ENCODE assay signal across 9 cellular contexts in the genomic region with DNA sequence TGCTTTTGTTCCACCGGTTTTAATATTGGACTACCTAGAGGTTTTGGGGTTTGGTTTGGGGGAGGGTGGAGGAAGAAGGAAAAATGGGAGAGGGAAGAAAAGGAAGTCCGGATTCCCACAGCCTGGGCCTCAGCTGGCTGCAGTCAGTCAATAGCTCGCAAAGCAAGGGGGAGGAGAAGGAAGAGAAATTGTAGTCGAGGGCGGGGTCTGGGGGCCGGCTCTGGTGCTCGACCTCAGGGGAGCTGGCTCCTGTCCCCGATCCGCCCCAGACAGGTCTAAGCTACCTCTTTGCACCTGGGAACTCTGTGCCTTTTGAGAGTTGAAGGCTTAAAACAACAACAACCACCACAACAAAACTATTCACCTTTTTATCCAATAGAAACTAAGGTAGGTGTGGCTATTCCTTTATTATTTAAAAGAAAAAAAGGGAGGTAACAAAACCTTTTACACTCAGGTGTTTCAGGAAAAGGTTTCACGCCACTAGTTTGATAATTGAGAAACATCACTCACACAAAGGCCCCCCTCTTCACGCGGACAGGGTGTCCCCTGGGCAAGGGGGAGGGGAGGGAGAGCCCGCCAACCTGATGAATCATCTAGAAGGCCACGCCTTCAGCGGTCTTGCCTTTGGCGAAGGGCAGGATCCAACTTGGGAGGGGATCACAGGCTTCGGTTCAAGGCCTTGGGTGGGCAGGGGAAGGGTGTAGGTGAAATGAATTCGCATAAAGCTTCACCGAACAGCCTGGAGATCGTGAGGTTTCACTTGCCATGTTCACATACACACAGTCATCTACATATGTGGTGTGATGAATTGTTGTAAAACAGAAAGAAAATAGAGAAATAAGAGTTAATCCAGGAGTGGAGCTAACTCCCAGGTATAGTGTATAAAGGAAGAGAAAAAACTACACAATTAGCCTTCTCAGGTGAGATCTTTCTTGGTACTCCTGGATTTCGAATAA. TPM values are rescaled to one million over a fixed set of nuclear protein-coding genes. Genes with fewer than 3 reads are reported as not detected.
DNase-seq lines count a peak whose midpoint lies in the region; ATAC-seq and TF ChIP-seq lines count a peak whose summit lies in the region.
"Had no signal": no experiment of that assay in that cellular context is flagged by ENCODE, and none has a peak within 500 bp of the region (broad histone marks: within the 10 kb centered on the region; RNA-seq: fewer than 3 reads in every experiment).

No MANE protein-coding gene starts in this region.

- no peak overlapping the region for H2AK5ac ChIP-seq in trophoblast cell (ENCODE audit: low read length)

- H3K79me2 ChIP-seq in trophoblast cell (ENCODE audit: control insufficient read depth, insufficient read depth, low read length, poor library complexity) = no peaks in the 10 kb centered on the region

- H3K4me3 ChIP-seq in Peyer's patch (peak overlapping the region in 3 of 4 donors; percentile 1 to 52 (median 37)), cardiac muscle cell (peak overlapping the region; percentile 5), trophoblast cell (ENCODE audit: low read depth, low read length) (peak overlapping the region; percentile 47)

- peak overlapping the region; percentile 30 for H2AFZ ChIP-seq in trophoblast cell (ENCODE audit: insufficient read depth, low read length, poor library complexity)

- TF ChIP-seq POLR2A in Peyer's patch (IDR thresholded peaks at IDR 0.05) = peak in 1 of 2 donors; percentile 8

- no peak overlapping the region for H3K4ac ChIP-seq in trophoblast cell (ENCODE audit: low read depth, low read length)

- peak overlapping the region; percentile 81 for H2BK5ac ChIP-seq in trophoblast cell (ENCODE audit: low read depth, low read length, poor library complexity)

- no peaks in the 10 kb centered on the region for H3K36me3 ChIP-seq in Peyer's patch
- no peaks in the 10 kb centered on the region for H3K36me3 ChIP-seq in cardiac muscle cell
- no peaks in the 10 kb centered on the region for H3K36me3 ChIP-seq in trophoblast cell (ENCODE audit: control insufficient read depth in 1 of 2, insufficient read depth in 2 of 2, low read length in 2 of 2)

- H4K12ac ChIP-seq in trophoblast cell (ENCODE audit: low read depth, low read length) = no peak overlapping the region

- no peaks in the 10 kb centered on the region for H3K27me3 ChIP-seq in Peyer's patch
- H3K27me3 ChIP-seq in cardiac muscle cell = no peaks in the 10 kb centered on the region
- H3K27me3 ChIP-seq in trophoblast cell (ENCODE audit: insufficient read depth, low read length) = no peaks in the 10 kb centered on the region

- peak overlapping the region; percentile 81 for H3K4me2 ChIP-seq in trophoblast cell (ENCODE audit: low read length)

- no peak overlapping the region for H3K23ac ChIP-seq in trophoblast cell (ENCODE audit: low read length)

- H3K9me3 ChIP-seq in Peyer's patch = no peaks in the 10 kb centered on the region
- H3K9me3 ChIP-seq in cardiac muscle cell (ENCODE audit: low read depth) = no peaks in the 10 kb centered on the region
- no peaks in the 10 kb centered on the region for H3K9me3 ChIP-seq in trophoblast cell (ENCODE audit: insufficient read depth, low read depth, low read length)

- no peak overlapping the region for H3K9ac ChIP-seq in trophoblast cell (ENCODE audit: low read length)

- DNase-seq in Peyer's patch (peak in 2 of 3 donors; percentile 76 to 79), cardiac muscle cell (ENCODE audit: low read depth in 1 of 2, low spot score in 1 of 2) (peak; percentile 32 to 63), trophoblast cell (peak; percentile 53 to 64), mesenteric fat pad (ENCODE audit: low spot score) (no peak), GM20000 (ENCODE audit: low spot score) (no peak)
- no peak for DNase-seq in activated CD8-positive, alpha-beta memory T cell treated with anti-CD3 and anti-CD28 coated beads for 24 hours
- DNase-seq: immature natural killer cell had no signal

- peak overlapping the region in 3 of 4 donors; percentile 45 to 88 (median 72) for H3K27ac ChIP-seq in Peyer's patch
- H3K27ac ChIP-seq in cardiac muscle cell = no peak overlapping the region
- H3K27ac ChIP-seq in trophoblast cell (ENCODE audit: low read depth, low read length) = peak overlapping the region; percentile 90

- peak overlapping the region; percentile 70 for H4K91ac ChIP-seq in trophoblast cell (ENCODE audit: low read depth, low read length)

- H3K14ac ChIP-seq in trophoblast cell (ENCODE audit: low read length) = peak overlapping the region; percentile 28

- H4K8ac ChIP-seq in trophoblast cell (ENCODE audit: low read depth, low read length) = peak overlapping the region; percentile 58

- WGBS in trophoblast cell (ENCODE audit: extremely low coverage, insufficient coverage, insufficient read length) = no CpG with 5 or more reads among the region's 21 CpGs

- H3K79me1 ChIP-seq in trophoblast cell (ENCODE audit: low read length) = peaks cover 14% of the 10 kb centered on the region

- ATAC-seq in GM19463 (IDR thresholded peaks at IDR 0.05; ENCODE audit: unreplicated experiment) (peak; percentile 28), GM21825 (IDR thresholded peaks at IDR 0.05; ENCODE audit: unreplicated experiment) (no peak)

- no peak overlapping the region for H3K18ac ChIP-seq in trophoblast cell (ENCODE audit: low read length)

- H2BK120ac ChIP-seq in trophoblast cell (ENCODE audit: insufficient read depth, low read length, poor library complexity) = peak overlapping the region; percentile 80

- H2BK12ac ChIP-seq in trophoblast cell (ENCODE audit: low read length) = peak overlapping the region; percentile 59

- H3K4me1 ChIP-seq in Peyer's patch = peaks cover 0 to 5% (median 0%) of the 10 kb centered on the region in 4 donors
- no peaks in the 10 kb centered on the region for H3K4me1 ChIP-seq in cardiac muscle cell (ENCODE audit: low read depth)
- H3K4me1 ChIP-seq in trophoblast cell (ENCODE audit: control insufficient read depth in 1 of 2, insufficient read depth in 2 of 2, low read length in 2 of 2) = peaks cover 4 to 10% of the 10 kb centered on the region in 2 experiments

- TF ChIP-seq CTCF in Peyer's patch (IDR thresholded peaks at IDR 0.05) = no peak
- no peak for TF ChIP-seq CTCF in cardiac muscle cell (IDR thresholded peaks at IDR 0.05; ENCODE audit: low read depth, low read length)
- TF ChIP-seq CTCF in GM20000 (IDR thresholded peaks at IDR 0.05; ENCODE audit: extremely low read depth, missing control alignments) = no peak

RNA-seq across cellular contexts. Expression of a gene that starts 1.7 kb away (rescaled TPM):
- total RNA-seq in Peyer's patch (10 to 100 TPM; 18.4 to 55.3 (median 31.9) TPM), cardiac muscle cell (2.0 and 2.8 TPM in 2 replicates), mesenteric fat pad (20.7 TPM)
- 1.1 and 2.1 TPM in 2 replicates for polyA plus RNA-seq in cardiac muscle cell
- 4.3 and 4.5 TPM in 2 replicates for polyA plus RNA-seq in trophoblast cell (2013)

Comparison
In these comparisons a context has a peak if more than half of its experiments do, and no peak if none do; other contexts are left out.
1. DNase-seq: peak in Peyer's patch (2 of 3), cardiac muscle cell (2 of 2) and trophoblast cell (2 of 2); none in mesenteric fat pad (single experiment), GM20000 (single experiment) and activated CD8-positive, alpha-beta memory T cell treated with anti-CD3 and anti-CD28 coated beads for 24 hours (single experiment).
2. Peak in every context shown above with its lines, with median percentiles within 50 percentile points of each other: H3K4me3 ChIP-seq.